In genomic region chr5:113273949-113274348, GRCh38 we compare ENCODE assay signal across 14 cellular contexts.
DNase-seq lines count a peak whose midpoint lies in the region; ATAC-seq lines count a peak whose summit lies in the region.
"Had no signal": no experiment of that assay in that cellular context is flagged by ENCODE, and none has a peak within 500 bp of the region (broad histone marks: within the 10 kb centered on the region; RNA-seq: fewer than 3 reads in every experiment).

No MANE protein-coding gene starts in this region.

- peaks cover 71% of the 10 kb centered on the region for H3K4me1 ChIP-seq in iPS-20b (ENCODE audit: insufficient read depth, low read length)

- H3K9me3 ChIP-seq in iPS-20b (ENCODE audit: insufficient read depth, low read depth, low read length): no peaks in the 10 kb centered on the region

- H3K9ac ChIP-seq in iPS-20b (ENCODE audit: low read depth, low read length): peak overlapping the region; percentile 17; the same call in 1 of the 2 replicates

- H3K36me3 ChIP-seq in iPS-20b (ENCODE audit: insufficient read depth, low read depth, low read length): no peaks in the 10 kb centered on the region

- ATAC-seq in GM18502 (IDR thresholded peaks at IDR 0.05; ENCODE audit: poor library complexity, unreplicated experiment) (peak; percentile 55), GM19397 (IDR thresholded peaks at IDR 0.05; ENCODE audit: unreplicated experiment) (peak; percentile 78), HG03432 (IDR thresholded peaks at IDR 0.05; ENCODE audit: unreplicated experiment) (peak; percentile 74), GM21723 (IDR thresholded peaks at IDR 0.05; ENCODE audit: unreplicated experiment) (no peak)
- ATAC-seq: left lobe of liver had no signal

- H3K27me3 ChIP-seq in iPS-20b (ENCODE audit: insufficient read depth, low read length): no peaks in the 10 kb centered on the region

- no peak for DNase-seq in activated naive CD4-positive, alpha-beta T cell treated with anti-CD3 and anti-CD28 coated beads, Interleukin-2, amount 50 U/mL, for 16 hours
- DNase-seq in GDM1 (lab: John Stamatoyannopoulos, UW): no peak
- DNase-seq in mesenteric fat pad (ENCODE audit: low spot score): no peak
- DNase-seq: activated CD8-positive, alpha-beta memory T cell treated with anti-CD3 and anti-CD28 coated beads for 24 hours; Karpas-422; NCI-H187; NCI-H524 treated with DMSO at 0.1 percent for 48 hours had no signal

- H3K4me3 ChIP-seq in iPS-20b (ENCODE audit: low read length): no peak overlapping the region

- H3K27ac ChIP-seq in iPS-20b (ENCODE audit: low read length): no peak overlapping the region
- H3K27ac ChIP-seq: RWPE1 had no signal
